In the genomic region with DNA sequence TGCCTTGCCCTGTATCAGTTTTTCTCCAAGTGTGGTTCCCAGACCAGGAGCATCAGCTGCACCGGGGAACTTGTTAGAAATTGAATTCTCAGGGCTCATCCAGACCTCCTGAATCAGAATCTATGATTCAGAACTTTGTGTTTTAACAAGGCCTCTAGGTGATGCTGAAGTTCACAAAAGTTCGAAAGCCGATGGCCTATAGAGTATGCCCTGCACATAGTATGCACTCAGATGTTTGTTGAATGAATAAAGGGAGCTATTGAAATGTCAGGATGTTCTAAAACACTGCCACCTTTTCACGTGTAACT, we compare ENCODE assay signal across 8 cellular contexts. TPM values are rescaled to one million over a fixed set of nuclear protein-coding genes. Genes with fewer than 3 reads are reported as not detected.
DNase-seq lines count a peak whose midpoint lies in the region; ATAC-seq, FAIRE-seq and TF ChIP-seq lines count a peak whose summit lies in the region.

No MANE protein-coding gene starts in this region.

- peak; percentile 72 for TF ChIP-seq CTCF in RWPE2 (IDR thresholded peaks at IDR 0.05; ENCODE audit: poor library complexity, severe bottlenecking)
- TF ChIP-seq CTCF in esophagus muscularis mucosa (IDR thresholded peaks at IDR 0.05), result peak in 2 of 3 experiments; percentile 16 to 19
- no peak for TF ChIP-seq CTCF in neural crest cell (conservative IDR thresholded peaks at IDR 0.05)

- H3K9me3 ChIP-seq in RWPE2 (ENCODE audit: severe bottlenecking) (no peaks in the 10 kb centered on the region), esophagus muscularis mucosa (no peaks in the 10 kb centered on the region)

- H3K27me3 ChIP-seq in RWPE2 (ENCODE audit: insufficient read depth, poor library complexity, severe bottlenecking), result no peaks in the 10 kb centered on the region
- H3K27me3 ChIP-seq in esophagus muscularis mucosa, result no peaks in the 10 kb centered on the region

- WGBS in esophagus muscularis mucosa, result 35% methylated on average over 4 of the region's 4 CpGs

- TF ChIP-seq POLR2A in esophagus muscularis mucosa (IDR thresholded peaks at IDR 0.05; ENCODE audit: low read depth), result no peak
- TF ChIP-seq POLR2A in GM12891 (IDR thresholded peaks at IDR 0.05; ENCODE audit: low read depth, low read length), result no peak

- no peaks in the 10 kb centered on the region for H3K27me3 Mint-ChIP-seq in neural crest cell (ENCODE audit: low read depth)

- H3K36me3 Mint-ChIP-seq in neural crest cell (ENCODE audit: low read depth), result peaks cover 3% of the 10 kb centered on the region

- TF ChIP-seq EP300 in esophagus muscularis mucosa (IDR thresholded peaks at IDR 0.05), result no peak

- peak; percentile 20 for ATAC-seq in RWPE2 (ENCODE audit: low read depth)
- no peak for ATAC-seq in GM19397 (IDR thresholded peaks at IDR 0.05; ENCODE audit: unreplicated experiment)
- ATAC-seq in GM19023 (IDR thresholded peaks at IDR 0.05; ENCODE audit: unreplicated experiment), result no peak

- H3K4me1 Mint-ChIP-seq in neural crest cell, result peaks cover 16% of the 10 kb centered on the region

- H3K4me3 Mint-ChIP-seq in neural crest cell, result peak overlapping the region; percentile 92

- H3K4me1 ChIP-seq in RWPE2 (ENCODE audit: insufficient read depth, poor library complexity, severe bottlenecking) (peaks cover 26% of the 10 kb centered on the region), esophagus muscularis mucosa (peaks cover 42 to 70% (median 55%) of the 10 kb centered on the region in 4 donors)

- FAIRE-seq in GM12891 (lab: Jason Lieb, UNC), result no peak

- intact Hi-C loops in esophagus muscularis mucosa (cut with DNase I), result no loop called here

- H3K27ac ChIP-seq in RWPE2 (ENCODE audit: poor library complexity, severe bottlenecking) (peak overlapping the region; percentile 70), esophagus muscularis mucosa (replicated peaks in 1 of 4) (peak overlapping the region; percentile 89 to 93 (median 90))

- H3K4me3 ChIP-seq in RWPE2 (ENCODE audit: severe bottlenecking) (peak overlapping the region; percentile 89), esophagus muscularis mucosa (peak overlapping the region; percentile 78 to 86 (median 80))

- H3K27ac Mint-ChIP-seq in neural crest cell (ENCODE audit: unreplicated experiment), result peak overlapping the region; percentile 93

- DNase-seq in EL (peak; percentile 64), RWPE2 (ENCODE audit: low spot score) (no peak), esophagus muscularis mucosa (ENCODE audit: extremely low spot score) (no peak), neural crest cell (ENCODE audit: low read depth, low spot score) (no peak), activated gamma-delta T cell treated with Interleukin-2 at 50 U/mL for 16 hours (no peak), GM12891 (ENCODE audit: insufficient read length, low spot score) (no peak)

- H3K36me3 ChIP-seq in RWPE2 (ENCODE audit: low read depth), result peaks cover 22% of the 10 kb centered on the region
- peaks cover 0 to 9% (median 4%) of the 10 kb centered on the region in 4 donors for H3K36me3 ChIP-seq in esophagus muscularis mucosa

- H3K9me3 Mint-ChIP-seq in neural crest cell, result no peaks in the 10 kb centered on the region

TF ChIP-seq in GM12891, 5 proteins besides CTCF, POLR2A, EP300 and RAD21:
- TF ChIP-seq TAF1 (IDR thresholded peaks at IDR 0.05; ENCODE audit: low read depth, low read length), result no peak
- TF ChIP-seq SPI1 (IDR thresholded peaks at IDR 0.05; ENCODE audit: low read depth, low read length), result no peak
- no peak for TF ChIP-seq POU2F2 (IDR thresholded peaks at IDR 0.05; ENCODE audit: low read depth, low read length)
- TF ChIP-seq PAX5 (IDR thresholded peaks at IDR 0.05; ENCODE audit: insufficient read depth, low read length, severe bottlenecking), result no peak
- TF ChIP-seq POLR2AphosphoS5 (IDR thresholded peaks at IDR 0.05; ENCODE audit: low read depth, low read length), result no peak

RNA-seq across cellular contexts. Expression of a gene that starts 0.7 kb away (rescaled TPM):
- 10 to 100 TPM; 21.2 to 36.3 (median 32.7) TPM for total RNA-seq in esophagus muscularis mucosa
- 18.2 and 20.5 TPM in 2 replicates for total RNA-seq in neural crest cell
- 22.5 TPM for polyA plus RNA-seq in GM12891 (2012; ENCODE audit: low read depth, missing spikeins)

RNA-seq across cellular contexts. Expression of a gene that starts 37.6 kb away (rescaled TPM):
- total RNA-seq in esophagus muscularis mucosa, result 1 to 10 TPM; 1.3 to 3.4 (median 2.5) TPM
- 6.7 and 7.5 TPM in 2 replicates for total RNA-seq in neural crest cell
- 0.44 TPM for polyA plus RNA-seq in GM12891 (2012; ENCODE audit: low read depth, missing spikeins)

RNA-seq across cellular contexts. Expression of a gene that starts 38.0 kb away (rescaled TPM):
- total RNA-seq in esophagus muscularis mucosa, result 10 to 100 TPM in 1 of 4 donors, 1 to 10 TPM in 3; 3.3 to 10.4 (median 7.0) TPM
- total RNA-seq in neural crest cell, result 20.2 and 20.9 TPM in 2 replicates
- polyA plus RNA-seq in GM12891 (2012; ENCODE audit: low read depth, missing spikeins), result 1.6 TPM
